1 cellular context compared by ENCODE assay signal in the genomic region with DNA sequence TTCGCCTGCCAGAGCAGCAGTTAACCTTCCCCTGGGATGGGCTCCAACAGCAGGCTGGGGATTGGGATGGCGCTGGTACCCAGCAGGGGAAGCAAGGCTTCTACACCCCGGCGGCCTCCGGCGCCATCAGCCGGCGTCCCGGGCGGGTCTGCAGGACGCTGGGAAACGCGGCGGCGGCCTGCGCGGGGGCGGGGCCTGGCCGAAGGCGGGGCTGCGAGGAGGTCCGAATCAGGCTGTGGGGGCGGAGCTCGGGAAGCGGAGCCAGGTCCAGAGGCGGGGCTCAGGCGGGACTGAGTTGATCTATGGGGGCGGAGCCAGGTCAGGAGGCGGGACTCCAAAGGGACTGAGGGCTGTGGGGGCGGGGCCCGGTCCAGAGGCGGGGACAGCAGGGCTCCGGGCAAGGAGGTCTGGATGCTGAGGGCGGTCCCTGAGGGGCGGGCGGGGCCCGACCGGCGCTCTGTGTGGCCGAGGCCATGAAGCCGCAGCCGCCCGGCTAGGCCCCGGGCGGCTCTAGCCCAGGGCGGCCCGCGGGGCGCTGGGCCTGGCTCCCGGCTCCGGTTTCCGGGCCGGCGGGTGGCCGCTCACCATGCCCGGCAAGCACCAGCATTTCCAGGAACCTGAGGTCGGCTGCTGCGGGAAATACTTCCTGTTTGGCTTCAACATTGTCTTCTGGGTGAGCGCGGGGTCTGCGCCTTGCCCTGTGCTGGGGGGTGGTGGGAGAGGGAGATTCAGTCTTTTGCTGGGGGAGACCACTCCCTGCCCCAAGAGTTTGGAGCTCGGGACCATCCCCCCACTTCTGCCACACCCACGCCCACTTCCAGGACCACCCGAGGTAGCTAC.
TF ChIP-seq lines count a peak whose summit lies in the region.

Gene TSPAN17 (plus strand): TSS at position 455 of the 840 bp plus-strand sequence. CDS start 132 bp downstream, at position 587.

TF ChIP-seq in HepG2, 621 proteins besides CTCF, POLR2A, EP300 and RAD21 (continued from another document and continues in another):
- TF ChIP-seq ARID5B (CRISPR knock-in tag; IDR thresholded peaks at IDR 0.05) (0 out of 2 replicates have a peak, but pooled peaks have one; percentile 6), XRCC5 (optimal IDR thresholded peaks at IDR 0.05; ENCODE audit: low read length) (peak; percentile 77), MIER3 (CRISPR knock-in tag; IDR thresholded peaks at IDR 0.05; ENCODE audit: borderline replicate concordance) (no peak), ZNF749 (CRISPR knock-in tag; IDR thresholded peaks at IDR 0.05; ENCODE audit: borderline replicate concordance) (no peak), ZBTB37 (CRISPR knock-in tag; IDR thresholded peaks at IDR 0.05) (0 out of 2 replicates have a peak, but pooled peaks have one; percentile 26), PAF1 (CRISPR knock-in tag; IDR thresholded peaks at IDR 0.05) (no peak), CBFB (CRISPR knock-in tag; IDR thresholded peaks at IDR 0.05) (peak; percentile 53), SP4 (CRISPR knock-in tag; IDR thresholded peaks at IDR 0.05) (peak; percentile 97), ADNP (CRISPR knock-in tag; IDR thresholded peaks at IDR 0.05) (no peak), TBP (CRISPR knock-in tag; IDR thresholded peaks at IDR 0.05) (no peak), ZNF264 (CRISPR knock-in tag; IDR thresholded peaks at IDR 0.05) (no peak), HMGXB3 (CRISPR knock-in tag; IDR thresholded peaks at IDR 0.05; ENCODE audit: borderline replicate concordance) (no peak), MEIS2 (CRISPR knock-in tag; IDR thresholded peaks at IDR 0.05) (no peak), PRPF4 (IDR thresholded peaks at IDR 0.05; ENCODE audit: low read depth, low read length, poor library complexity, severe bottlenecking) (no peak), RAD51 (IDR thresholded peaks at IDR 0.05; ENCODE audit: borderline replicate concordance) (no peak), ZNF703 (CRISPR knock-in tag; IDR thresholded peaks at IDR 0.05; ENCODE audit: borderline replicate concordance) (no peak), HNF1A (IDR thresholded peaks at IDR 0.05; ENCODE audit: low read depth) (no peak), HNF1A (CRISPR knock-in tag; IDR thresholded peaks at IDR 0.05; ENCODE audit: borderline replicate concordance) (no peak), CEBPG (CRISPR knock-in tag; IDR thresholded peaks at IDR 0.05) (no peak), PHF8 (CRISPR knock-in tag; IDR thresholded peaks at IDR 0.05) (peak; percentile 70), ZFP36L2 (CRISPR knock-in tag; IDR thresholded peaks at IDR 0.05) (no peak), ZNF552 (CRISPR knock-in tag; IDR thresholded peaks at IDR 0.05; ENCODE audit: borderline replicate concordance) (no peak), ZFP41 (CRISPR knock-in tag; IDR thresholded peaks at IDR 0.05; ENCODE audit: borderline replicate concordance) (no peak), TEF (CRISPR knock-in tag; IDR thresholded peaks at IDR 0.05) (no peak), HNRNPLL (IDR thresholded peaks at IDR 0.05; ENCODE audit: low read depth, low read length, poor library complexity, severe bottlenecking) (no peak), CENPX (CRISPR knock-in tag; IDR thresholded peaks at IDR 0.05) (no peak)
- TF ChIP-seq, protein P1, sequence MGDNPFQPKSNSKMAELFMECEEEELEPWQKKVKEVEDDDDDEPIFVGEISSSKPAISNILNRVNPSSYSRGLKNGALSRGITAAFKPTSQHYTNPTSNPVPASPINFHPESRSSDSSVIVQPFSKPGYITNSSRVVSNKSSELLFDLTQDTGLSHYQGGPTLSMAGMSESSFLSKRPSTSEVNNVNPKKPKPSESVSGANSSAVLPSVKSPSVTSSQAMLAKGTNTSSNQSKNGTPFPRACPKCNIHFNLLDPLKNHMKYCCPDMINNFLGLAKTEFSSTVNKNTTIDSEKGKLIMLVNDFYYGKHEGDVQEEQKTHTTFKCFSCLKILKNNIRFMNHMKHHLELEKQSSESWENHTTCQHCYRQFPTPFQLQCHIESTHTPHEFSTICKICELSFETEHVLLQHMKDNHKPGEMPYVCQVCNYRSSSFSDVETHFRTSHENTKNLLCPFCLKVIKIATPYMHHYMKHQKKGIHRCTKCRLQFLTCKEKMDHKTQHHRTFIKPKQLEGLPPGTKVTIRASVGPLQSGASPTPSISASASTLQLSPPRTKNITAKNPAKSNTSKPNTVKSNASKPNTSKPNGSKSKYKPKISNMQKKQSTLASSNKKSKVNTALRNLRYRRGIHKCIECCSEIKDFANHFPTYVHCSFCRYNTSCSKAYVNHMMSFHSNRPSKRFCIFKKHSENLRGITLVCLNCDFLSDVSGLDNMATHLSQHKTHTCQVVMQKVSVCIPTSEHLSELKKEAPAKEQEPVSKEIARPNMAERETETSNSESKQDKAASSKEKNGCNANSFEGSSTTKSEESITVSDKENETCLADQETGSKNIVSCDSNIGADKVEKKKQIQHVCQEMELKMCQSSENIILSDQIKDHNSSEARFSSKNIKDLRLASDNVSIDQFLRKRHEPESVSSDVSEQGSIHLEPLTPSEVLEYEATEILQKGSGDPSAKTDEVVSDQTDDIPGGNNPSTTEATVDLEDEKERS (CRISPR knock-in tag; IDR thresholded peaks at IDR 0.05), result no peak
- TF ChIP-seq, protein P2, sequence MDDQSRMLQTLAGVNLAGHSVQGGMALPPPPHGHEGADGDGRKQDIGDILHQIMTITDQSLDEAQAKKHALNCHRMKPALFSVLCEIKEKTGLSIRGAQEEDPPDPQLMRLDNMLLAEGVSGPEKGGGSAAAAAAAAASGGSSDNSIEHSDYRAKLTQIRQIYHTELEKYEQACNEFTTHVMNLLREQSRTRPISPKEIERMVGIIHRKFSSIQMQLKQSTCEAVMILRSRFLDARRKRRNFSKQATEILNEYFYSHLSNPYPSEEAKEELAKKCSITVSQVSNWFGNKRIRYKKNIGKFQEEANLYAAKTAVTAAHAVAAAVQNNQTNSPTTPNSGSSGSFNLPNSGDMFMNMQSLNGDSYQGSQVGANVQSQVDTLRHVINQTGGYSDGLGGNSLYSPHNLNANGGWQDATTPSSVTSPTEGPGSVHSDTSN (CRISPR knock-in tag; IDR thresholded peaks at IDR 0.05; ENCODE audit: borderline replicate concordance), result no peak
- TF ChIP-seq, protein P3, sequence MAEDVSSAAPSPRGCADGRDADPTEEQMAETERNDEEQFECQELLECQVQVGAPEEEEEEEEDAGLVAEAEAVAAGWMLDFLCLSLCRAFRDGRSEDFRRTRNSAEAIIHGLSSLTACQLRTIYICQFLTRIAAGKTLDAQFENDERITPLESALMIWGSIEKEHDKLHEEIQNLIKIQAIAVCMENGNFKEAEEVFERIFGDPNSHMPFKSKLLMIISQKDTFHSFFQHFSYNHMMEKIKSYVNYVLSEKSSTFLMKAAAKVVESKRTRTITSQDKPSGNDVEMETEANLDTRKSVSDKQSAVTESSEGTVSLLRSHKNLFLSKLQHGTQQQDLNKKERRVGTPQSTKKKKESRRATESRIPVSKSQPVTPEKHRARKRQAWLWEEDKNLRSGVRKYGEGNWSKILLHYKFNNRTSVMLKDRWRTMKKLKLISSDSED (CRISPR knock-in tag; IDR thresholded peaks at IDR 0.05), result no peak
